Comparison of ENCODE assay signal across 16 cellular contexts in genomic region chr11:65058419-65059054, GRCh38. TPM values are rescaled to one million over a fixed set of nuclear protein-coding genes. Genes with fewer than 3 reads are reported as not detected.
DNase-seq lines count a peak whose midpoint lies in the region; ATAC-seq and TF ChIP-seq lines count a peak whose summit lies in the region.
"Had no signal": no experiment of that assay in that cellular context is flagged by ENCODE, and none has a peak within 500 bp of the region (broad histone marks: within the 10 kb centered on the region; RNA-seq: fewer than 3 reads in every experiment).

A gene with protein sequence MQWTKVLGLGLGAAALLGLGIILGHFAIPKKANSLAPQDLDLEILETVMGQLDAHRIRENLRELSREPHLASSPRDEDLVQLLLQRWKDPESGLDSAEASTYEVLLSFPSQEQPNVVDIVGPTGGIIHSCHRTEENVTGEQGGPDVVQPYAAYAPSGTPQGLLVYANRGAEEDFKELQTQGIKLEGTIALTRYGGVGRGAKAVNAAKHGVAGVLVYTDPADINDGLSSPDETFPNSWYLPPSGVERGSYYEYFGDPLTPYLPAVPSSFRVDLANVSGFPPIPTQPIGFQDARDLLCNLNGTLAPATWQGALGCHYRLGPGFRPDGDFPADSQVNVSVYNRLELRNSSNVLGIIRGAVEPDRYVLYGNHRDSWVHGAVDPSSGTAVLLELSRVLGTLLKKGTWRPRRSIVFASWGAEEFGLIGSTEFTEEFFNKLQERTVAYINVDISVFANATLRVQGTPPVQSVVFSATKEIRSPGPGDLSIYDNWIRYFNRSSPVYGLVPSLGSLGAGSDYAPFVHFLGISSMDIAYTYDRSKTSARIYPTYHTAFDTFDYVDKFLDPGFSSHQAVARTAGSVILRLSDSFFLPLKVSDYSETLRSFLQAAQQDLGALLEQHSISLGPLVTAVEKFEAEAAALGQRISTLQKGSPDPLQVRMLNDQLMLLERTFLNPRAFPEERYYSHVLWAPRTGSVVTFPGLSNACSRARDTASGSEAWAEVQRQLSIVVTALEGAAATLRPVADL (minus strand): TSS chr11:65058553. CDS start chr11:65058521, 32 bp downstream.

- no peaks in the 10 kb centered on the region for H4K20me1 ChIP-seq in mammary epithelial cell (ENCODE audit: insufficient read depth, low read length)

- intact Hi-C loops in breast epithelium (cut with DNase I; ENCODE audit: low total_unique reads), result no loop called here
- intact Hi-C loops in mammary epithelial cell (cut with micrococcal nuclease), result no loop called here
- intact Hi-C loops in naive thymus-derived CD4-positive, alpha-beta T cell (cut with micrococcal nuclease), result no loop called here
- intact Hi-C loops in vagina (cut with DNase I), result no loop called here

- H3K27me3 ChIP-seq in breast epithelium (no peaks in the 10 kb centered on the region), mammary epithelial cell (ENCODE audit: insufficient read depth, low read length) (no peaks in the 10 kb centered on the region), duodenal mucosa (ENCODE audit: control insufficient read depth in 1 of 2, insufficient read depth in 2 of 2, low read length in 2 of 2) (no peaks in the 10 kb centered on the region), vagina (no peaks in the 10 kb centered on the region)
- no peaks in the 10 kb centered on the region for H3K27me3 ChIP-seq in naive thymus-derived CD4-positive, alpha-beta T cell (ENCODE audit: control insufficient read depth in 2 of 2, insufficient read depth in 2 of 2, low read length in 2 of 2)
- H3K27me3 ChIP-seq: uterus had no signal

- H3K9ac ChIP-seq in mammary epithelial cell (ENCODE audit: insufficient read depth, low read length) (no peak within 1 kb of the TSS), duodenal mucosa (ENCODE audit: low read depth in 1 of 2, low read length in 2 of 2) (no peak within 1 kb of the TSS)

- 89% methylated on average over 3 of the region's 8 CpGs for WGBS in mammary epithelial cell (ENCODE audit: low coverage, missing lambda C conversion rate)

- H3K4me1 Mint-ChIP-seq in naive thymus-derived CD4-positive, alpha-beta T cell, result peaks cover 9 to 35% (median 13%) of the 10 kb centered on the region in 7 donors

- DNase-seq in breast epithelium (ENCODE audit: low spot score in 2 of 2) (no peak), mammary epithelial cell (no peak), vagina (ENCODE audit: extremely low spot score in 2 of 2) (no peak), globus pallidus (ENCODE audit: low spot score) (no peak), NCI-H2107 (lab: John Stamatoyannopoulos, UW) (no peak)
- DNase-seq in naive thymus-derived CD4-positive, alpha-beta T cell, result no peak
- no peak for DNase-seq in stimulated activated naive CD4-positive, alpha-beta T cell (lab: John Stamatoyannopoulos, UW)
- DNase-seq: activated CD4-positive, alpha-beta T cell treated with anti-CD3 and anti-CD28 coated beads for 4 hours; activated naive CD4-positive, alpha-beta T cell; DMS79 treated with DMSO at 0.1 percent for 48 hours; mesenchymal stem cell; MV-4-11; NCI-H2227 treated with DMSO at 0.1 percent for 48 hours; uterus had no signal

- H3K27me3 Mint-ChIP-seq in naive thymus-derived CD4-positive, alpha-beta T cell, result no peaks in the 10 kb centered on the region

- dilution Hi-C loops in mammary epithelial cell (cut with HindIII; ENCODE audit: low sequenced_read_pairs), result no loop called here

- no peak within 1 kb of the TSS for H3K4me3 Mint-ChIP-seq in naive thymus-derived CD4-positive, alpha-beta T cell

- no peak within 1 kb of the TSS for H2AFZ ChIP-seq in mammary epithelial cell (ENCODE audit: low read depth, low read length)

- no peaks in the 10 kb centered on the region for H3K79me2 ChIP-seq in mammary epithelial cell (ENCODE audit: insufficient read depth, low read length)

- H3K9me3 ChIP-seq in breast epithelium (no peaks in the 10 kb centered on the region), mammary epithelial cell (replicated peaks; ENCODE audit: insufficient read depth, low read length) (no peaks in the 10 kb centered on the region), duodenal mucosa (ENCODE audit: control insufficient read depth in 1 of 2, low read length in 2 of 2) (no peaks in the 10 kb centered on the region), vagina (no peaks in the 10 kb centered on the region)
- H3K9me3 ChIP-seq in naive thymus-derived CD4-positive, alpha-beta T cell (ENCODE audit: control insufficient read depth in 2 of 3, low read length in 3 of 3), result no peaks in the 10 kb centered on the region
- H3K9me3 ChIP-seq: uterus had no signal

- no peaks in the 10 kb centered on the region for H3K9me3 Mint-ChIP-seq in naive thymus-derived CD4-positive, alpha-beta T cell

- H3K27ac Mint-ChIP-seq in naive thymus-derived CD4-positive, alpha-beta T cell, result no peak within 1 kb of the TSS

- TF ChIP-seq CTCF in breast epithelium (IDR thresholded peaks at IDR 0.05) (no peak), mammary epithelial cell (conservative IDR thresholded peaks at IDR 0.05 in 1 of 2, IDR thresholded peaks at IDR 0.05 in 1 of 2; ENCODE audit: extremely low read depth in 1 of 2, insufficient read depth in 1 of 2, low read depth in 1 of 2, low read length in 2 of 2) (no peak), vagina (IDR thresholded peaks at IDR 0.05) (no peak)

- no peak within 1 kb of the TSS for H3K27ac ChIP-seq in breast epithelium
- no peak within 1 kb of the TSS for H3K27ac ChIP-seq in mammary epithelial cell (ENCODE audit: insufficient read depth, low read depth, low read length)
- H3K27ac ChIP-seq in duodenal mucosa (ENCODE audit: low read depth, low read length), result no peak within 1 kb of the TSS
- H3K27ac ChIP-seq in naive thymus-derived CD4-positive, alpha-beta T cell (ENCODE audit: low read depth, low read length), result no peak within 1 kb of the TSS
- H3K27ac ChIP-seq in vagina, result no peak within 1 kb of the TSS
- H3K27ac ChIP-seq: uterus had no signal

- TF ChIP-seq POLR2A in breast epithelium (IDR thresholded peaks at IDR 0.05) (no peak), vagina (IDR thresholded peaks at IDR 0.05) (no peak)

- H3K4me1 ChIP-seq in breast epithelium (no peaks in the 10 kb centered on the region), mammary epithelial cell (ENCODE audit: insufficient read depth, low read length) (no peaks in the 10 kb centered on the region), duodenal mucosa (ENCODE audit: control insufficient read depth in 1 of 2, insufficient read depth in 2 of 2, low read length in 2 of 2) (peaks cover 36 to 41% of the 10 kb centered on the region in 2 donors), vagina (no peaks in the 10 kb centered on the region)
- H3K4me1 ChIP-seq in naive thymus-derived CD4-positive, alpha-beta T cell (ENCODE audit: control insufficient read depth in 2 of 2, insufficient read depth in 2 of 2, low read length in 2 of 2), result peaks cover 3 to 11% of the 10 kb centered on the region in 2 donors
- H3K4me1 ChIP-seq: uterus had no signal

- POLR2A ChIA-PET in naive thymus-derived CD4-positive, alpha-beta T cell (lab: Charles Lee), result no interaction called here

- H3K4me2 ChIP-seq in mammary epithelial cell (ENCODE audit: insufficient read depth, low read depth, low read length), result no peak within 1 kb of the TSS

- H3K4me3 ChIP-seq in breast epithelium, result no peak within 1 kb of the TSS
- no peak within 1 kb of the TSS for H3K4me3 ChIP-seq in mammary epithelial cell (replicated peaks in 1 of 3; ENCODE audit: insufficient read depth in 1 of 3, low read depth in 2 of 3, low read length in 3 of 3)
- peak within 1 kb of the TSS; percentile 28 to 37 for H3K4me3 ChIP-seq in duodenal mucosa (ENCODE audit: low read depth in 1 of 2, low read length in 2 of 2)
- no peak within 1 kb of the TSS for H3K4me3 ChIP-seq in naive thymus-derived CD4-positive, alpha-beta T cell (ENCODE audit: low read length)
- no peak within 1 kb of the TSS for H3K4me3 ChIP-seq in vagina
- H3K4me3 ChIP-seq: uterus had no signal

- in situ Hi-C loops in mammary epithelial cell (cut with MboI; ENCODE audit: low sequenced_read_pairs in 2 of 2), result no loop called here

- H3K36me3 ChIP-seq in breast epithelium (no peaks in the 10 kb centered on the region), mammary epithelial cell (ENCODE audit: insufficient read depth, low read length) (no peaks in the 10 kb centered on the region), duodenal mucosa (ENCODE audit: control insufficient read depth in 1 of 2, insufficient read depth in 2 of 2, low read length in 2 of 2) (no peaks in the 10 kb centered on the region), vagina (no peaks in the 10 kb centered on the region)
- no peaks in the 10 kb centered on the region for H3K36me3 ChIP-seq in naive thymus-derived CD4-positive, alpha-beta T cell (ENCODE audit: control insufficient read depth in 2 of 3, insufficient read depth in 3 of 3, low read length in 3 of 3)
- H3K36me3 ChIP-seq: uterus had no signal

- CTCF ChIA-PET in mammary epithelial cell (lab: Charles Lee; ENCODE audit: low non-redundant PET), result no interaction called here
- CTCF ChIA-PET in naive thymus-derived CD4-positive, alpha-beta T cell (lab: Charles Lee), result interaction anchor here (0.7 kb wide), 1 partner anchor 293 kb away, joined by 3 read pairs; no protein-coding TSS in a partner anchor

- ATAC-seq in naive thymus-derived CD4-positive, alpha-beta T cell, result no peak

- no peaks in the 10 kb centered on the region for H3K36me3 Mint-ChIP-seq in naive thymus-derived CD4-positive, alpha-beta T cell

- no TSS peak for BruUV-seq in mammary epithelial cell (replicated peaks; lab: Mats Ljungman, UMichigan)

RNA-seq across cellular contexts. Expression of the gene that starts here (rescaled TPM):
- total RNA-seq in breast epithelium, result 10 to 100 TPM; 15.5 to 28.8 (median 19.2) TPM
- 10 to 100 TPM in 1 of 2 donors, not detected in 1; 15.5 TPM for total RNA-seq in mammary epithelial cell
- polyA plus RNA-seq in mammary epithelial cell, result 1.3 TPM
- polyA minus RNA-seq in mammary epithelial cell, result not detected
- 10 to 100 TPM; 12.2 to 23.4 (median 18.8) TPM for total RNA-seq in naive thymus-derived CD4-positive, alpha-beta T cell
- 10 to 100 TPM; 18.6 to 25.3 TPM for polyA plus RNA-seq in naive thymus-derived CD4-positive, alpha-beta T cell
- total RNA-seq in vagina, result 30.7 TPM
- total RNA-seq: chondrocyte had no signal

Comparison
In these comparisons a context has a peak if more than half of its experiments do, and no peak if none do; other contexts are left out.
1. H3K4me3 ChIP-seq: peak in duodenal mucosa (2 of 2); none in breast epithelium (0 of 3), mammary epithelial cell (0 of 3), naive thymus-derived CD4-positive, alpha-beta T cell (single experiment) and vagina (0 of 2).